Comparison of ENCODE assay signal across 8 cellular contexts in the genomic region with DNA sequence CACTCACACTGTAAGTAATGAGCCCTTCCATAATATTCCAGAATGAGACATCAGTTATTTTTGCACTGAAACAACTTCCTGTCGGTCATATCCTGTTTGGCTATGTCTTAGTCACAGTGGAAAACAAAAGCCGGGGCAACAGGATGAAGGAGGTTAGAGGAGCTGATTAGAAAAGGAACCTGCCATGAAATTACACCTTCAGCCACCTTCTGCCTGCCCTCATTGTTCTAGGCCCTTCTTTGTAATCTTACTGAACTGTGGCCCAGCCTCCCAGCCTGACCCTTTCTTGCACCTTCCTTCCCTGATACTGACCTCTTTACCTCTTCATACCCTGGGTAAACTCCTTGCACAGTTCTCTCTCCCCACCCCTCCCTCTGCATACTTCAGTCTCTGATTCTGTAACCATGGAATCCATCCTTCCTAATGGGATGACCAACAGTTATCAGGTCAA.
DNase-seq lines count a peak whose midpoint lies in the region; FAIRE-seq and TF ChIP-seq lines count a peak whose summit lies in the region.

No MANE protein-coding gene starts in this region.

- H3K79me2 ChIP-seq in astrocyte (ENCODE audit: insufficient read depth, low read length): no peaks in the 10 kb centered on the region
- H3K79me2 ChIP-seq in Karpas-422 (ENCODE audit: low read length): no peaks in the 10 kb centered on the region

- H3K9me3 Mint-ChIP-seq in astrocyte (ENCODE audit: unreplicated experiment): no peaks in the 10 kb centered on the region

- peak overlapping the region; percentile 4 for H3K9ac ChIP-seq in astrocyte (ENCODE audit: low read length)
- no peak overlapping the region for H3K9ac ChIP-seq in Karpas-422 (ENCODE audit: low read length)

- 26 to 33% methylated on average over 2 of the region's 2 CpGs for WGBS in tibial nerve, 2 donors
- WGBS in prostate gland: 54% methylated on average over 2 of the region's 2 CpGs

- peak; percentile 37 for DNase-seq in GDM1 (lab: John Stamatoyannopoulos, UW)
- peak; percentile 13 for DNase-seq in NCI-H460 (ENCODE audit: extremely low read depth, low read depth)
- peak; percentile 52 for DNase-seq in astrocyte (ENCODE audit: low read depth)
- no peak for DNase-seq in tibial nerve (ENCODE audit: low spot score in 2 of 2)
- DNase-seq in KG1 (lab: John Stamatoyannopoulos, UW): no peak
- no peak for DNase-seq in Karpas-422
- DNase-seq in prostate gland (ENCODE audit: low spot score): no peak

- intact Hi-C loops in prostate gland (cut with DNase I): no loop called here

- peak; percentile 65 for FAIRE-seq in astrocyte (lab: Jason Lieb, UNC)

- H3K27me3 ChIP-seq in astrocyte (ENCODE audit: insufficient read depth, low read length) (no peaks in the 10 kb centered on the region), layer of hippocampus (ENCODE audit: control insufficient read depth, insufficient read depth, low read length) (no peaks in the 10 kb centered on the region), tibial nerve (no peaks in the 10 kb centered on the region), Karpas-422 (ENCODE audit: low read length) (no peaks in the 10 kb centered on the region), prostate gland (replicated peaks; ENCODE audit: insufficient read depth) (no peaks in the 10 kb centered on the region)

- TF ChIP-seq POLR2A in tibial nerve (IDR thresholded peaks at IDR 0.05): no peak
- TF ChIP-seq POLR2A in prostate gland (IDR thresholded peaks at IDR 0.05): no peak

- TF ChIP-seq CTCF in astrocyte (IDR thresholded peaks at IDR 0.05; ENCODE audit: insufficient read depth, low read depth, low read length) (no peak), tibial nerve (IDR thresholded peaks at IDR 0.05) (no peak), prostate gland (IDR thresholded peaks at IDR 0.05) (no peak)

- no peaks in the 10 kb centered on the region for H3K27me3 Mint-ChIP-seq in astrocyte (ENCODE audit: low read depth, unreplicated experiment)

- H3K27ac ChIP-seq in astrocyte (ENCODE audit: low read depth, low read length): peak overlapping the region; percentile 62
- peak overlapping the region; percentile 67 for H3K27ac ChIP-seq in layer of hippocampus (ENCODE audit: low read depth, low read length)
- peak overlapping the region in 3 of 4 donors; percentile 29 to 59 (median 57) for H3K27ac ChIP-seq in tibial nerve
- H3K27ac ChIP-seq in Karpas-422 (ENCODE audit: low read length): no peak overlapping the region
- H3K27ac ChIP-seq in prostate gland: no peak overlapping the region

- TF ChIP-seq EP300 in tibial nerve (IDR thresholded peaks at IDR 0.05): peak; percentile 33 to 68

- no peaks in the 10 kb centered on the region for H3K9me2 ChIP-seq in Karpas-422 (replicated peaks; ENCODE audit: insufficient read depth, low read length)

- H3K4me1 Mint-ChIP-seq in astrocyte (ENCODE audit: low read depth, unreplicated experiment): peaks cover 21% of the 10 kb centered on the region

- no peaks in the 10 kb centered on the region for H3K9me3 ChIP-seq in astrocyte (ENCODE audit: insufficient read depth, low read depth, low read length)
- no peaks in the 10 kb centered on the region for H3K9me3 ChIP-seq in tibial nerve
- H3K9me3 ChIP-seq in Karpas-422 (ENCODE audit: low read length): no peaks in the 10 kb centered on the region
- no peaks in the 10 kb centered on the region for H3K9me3 ChIP-seq in prostate gland

- H3K4me2 ChIP-seq in astrocyte (ENCODE audit: low read length) (peak overlapping the region; percentile 74), Karpas-422 (ENCODE audit: low read depth, low read length, poor library complexity, severe bottlenecking) (no peak overlapping the region)

- H3K4me3 ChIP-seq in astrocyte (ENCODE audit: insufficient read depth, low read depth, low read length) (peak overlapping the region; percentile 15), tibial nerve (no peak overlapping the region), Karpas-422 (ENCODE audit: low read length) (no peak overlapping the region), prostate gland (no peak overlapping the region)

- H3K36me3 Mint-ChIP-seq in astrocyte (ENCODE audit: low read depth, unreplicated experiment): peaks cover 12% of the 10 kb centered on the region

- no peak overlapping the region for H3K4me3 Mint-ChIP-seq in astrocyte (ENCODE audit: unreplicated experiment)

- H3K27ac Mint-ChIP-seq in astrocyte (ENCODE audit: unreplicated experiment): peak overlapping the region; percentile 92

- H2AFZ ChIP-seq in astrocyte (ENCODE audit: low read depth, low read length) (peak overlapping the region; percentile 71), Karpas-422 (ENCODE audit: low read length) (no peak overlapping the region)

- H4K20me1 ChIP-seq in astrocyte (ENCODE audit: insufficient read depth, low read length) (no peaks in the 10 kb centered on the region), Karpas-422 (ENCODE audit: insufficient read depth, low read depth, low read length) (no peaks in the 10 kb centered on the region)

- H3K36me3 ChIP-seq in astrocyte (ENCODE audit: insufficient read depth, low read length) (no peaks in the 10 kb centered on the region), tibial nerve (peaks cover 0 to 25% (median 0%) of the 10 kb centered on the region in 3 donors), Karpas-422 (ENCODE audit: insufficient read depth, low read length) (no peaks in the 10 kb centered on the region), prostate gland (no peaks in the 10 kb centered on the region)

- H3K4me1 ChIP-seq in astrocyte (ENCODE audit: insufficient read depth, low read length): peaks cover 8% of the 10 kb centered on the region
- H3K4me1 ChIP-seq in tibial nerve: peaks cover 0 to 32% (median 2%) of the 10 kb centered on the region in 4 donors
- no peaks in the 10 kb centered on the region for H3K4me1 ChIP-seq in Karpas-422 (ENCODE audit: low read length)
- H3K4me1 ChIP-seq in prostate gland (replicated peaks): peaks cover 2% of the 10 kb centered on the region

Comparison
In these comparisons a context has a peak if more than half of its experiments do, and no peak if none do; other contexts are left out.
1. DNase-seq: peak in GDM1 (single experiment), NCI-H460 (single experiment) and astrocyte (single experiment); none in tibial nerve (0 of 2), KG1 (single experiment), Karpas-422 (single experiment) and prostate gland (single experiment).
2. H3K27ac ChIP-seq: peak in astrocyte (single experiment), layer of hippocampus (single experiment) and tibial nerve (3 of 4); none in Karpas-422 (single experiment) and prostate gland (0 of 2).